ENCODE assay signal across 1 cellular context in the genomic region with DNA sequence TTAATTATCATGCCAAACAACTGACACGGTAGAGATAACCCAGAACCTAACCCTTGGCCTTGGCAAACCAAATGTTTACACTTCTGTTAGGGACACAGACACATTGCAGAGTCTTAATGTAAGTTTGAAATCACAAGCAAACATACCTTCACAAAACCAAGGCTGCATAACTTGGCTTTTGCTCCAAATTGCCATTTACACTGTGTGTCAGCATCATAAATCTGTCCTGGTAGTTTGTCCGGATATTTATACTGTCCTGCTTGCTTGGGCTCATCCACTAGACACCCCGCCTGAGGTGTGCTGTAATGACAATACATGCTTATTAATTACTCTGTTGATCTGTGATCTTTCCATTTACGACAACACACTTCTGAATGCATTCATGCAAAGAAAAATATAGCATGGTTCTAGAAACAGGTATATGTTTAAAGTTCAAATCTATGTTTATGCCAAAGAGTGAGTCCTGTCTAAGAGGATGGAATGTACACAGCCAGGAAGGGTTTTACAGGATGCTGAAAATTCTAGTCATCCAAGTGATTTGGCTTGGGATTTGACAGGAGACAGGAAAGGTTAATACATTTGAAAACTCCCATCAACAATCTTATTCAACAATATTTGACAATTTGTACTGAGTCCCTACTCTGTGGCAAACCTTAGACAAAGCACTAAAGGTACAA.
TF ChIP-seq lines count a peak whose summit lies in the region.

No MANE protein-coding gene starts in this region.

TF ChIP-seq in H1, 55 proteins besides CTCF, POLR2A, EP300 and RAD21 (continued from another document):
- TF ChIP-seq SIRT6 (IDR thresholded peaks at IDR 0.05; ENCODE audit: low read length) (no peak), TAF7 (optimal IDR thresholded peaks at IDR 0.05; ENCODE audit: borderline replicate concordance, low read depth, low read length) (no peak), CREB1 (IDR thresholded peaks at IDR 0.05) (no peak), SP4 (IDR thresholded peaks at IDR 0.05; ENCODE audit: low read length) (no peak), SP1 (IDR thresholded peaks at IDR 0.05; ENCODE audit: low read depth, low read length) (no peak), CBX5 (IDR thresholded peaks at IDR 0.05; ENCODE audit: low read depth, low read length) (no peak), TCF12 (IDR thresholded peaks at IDR 0.05; ENCODE audit: low read depth, low read length) (no peak), BCL11A (IDR thresholded peaks at IDR 0.05; ENCODE audit: low read depth in 2 of 2, low read length in 2 of 2) (no peak), RFX5 (IDR thresholded peaks at IDR 0.05; ENCODE audit: borderline replicate concordance, low read depth, low read length) (no peak)
